Comparison of ENCODE assay signal across 1 cellular context in genomic region chr17:81298325-81298990, GRCh38.
TF ChIP-seq lines count a peak whose summit lies in the region.

No MANE protein-coding gene starts in this region.

TF ChIP-seq in K562, 482 proteins besides CTCF, POLR2A, EP300 and RAD21:
- TF ChIP-seq ZNF280A (IDR thresholded peaks at IDR 0.05; ENCODE audit: low read depth, partially characterized antibody) (no peak), PRPF4 (IDR thresholded peaks at IDR 0.05; ENCODE audit: insufficient read depth, low read depth, low read length, poor library complexity, severe bottlenecking) (no peak), BCOR (IDR thresholded peaks at IDR 0.05) (peak; percentile 16; the same call in 1 of the 2 replicates), HMBOX1 (IDR thresholded peaks at IDR 0.05) (no peak), ZNF121 (CRISPR knock-in tag; conservative IDR thresholded peaks at IDR 0.05) (peak; percentile 68), DACH1 (IDR thresholded peaks at IDR 0.05; ENCODE audit: partially characterized antibody) (no peak)
